ENCODE assay signal across 26 cellular contexts in genomic region chr3:83632526-83632925, GRCh38.
"Had no signal": no experiment of that assay in that cellular context is flagged by ENCODE, and none has a peak within 500 bp of the region (broad histone marks: within the 10 kb centered on the region; RNA-seq: fewer than 3 reads in every experiment).

No MANE protein-coding gene starts in this region.

- H3K4me1 ChIP-seq: neural progenitor cell, parathyroid adenoma, psoas muscle, right lobe of liver, sigmoid colon, spleen, stomach, testis, tibial artery, upper lobe of left lung, uterus had no signal

- H3K27me3 ChIP-seq: neural progenitor cell, ovary, right lobe of liver, sigmoid colon, spleen, stomach, testis, tibial artery, upper lobe of left lung, uterus had no signal

- H3K4me2 ChIP-seq: neural progenitor cell, smooth muscle cell had no signal

- H3K9me3 ChIP-seq: ovary, psoas muscle, right lobe of liver, testis, tibial artery, upper lobe of left lung, uterus had no signal

- H3K27ac ChIP-seq: neural progenitor cell, ovary, parathyroid adenoma, psoas muscle, right lobe of liver, sigmoid colon, spleen, stomach, testis, tibial artery, upper lobe of left lung, uterus had no signal

- H3K36me3 ChIP-seq: neural progenitor cell, ovary, right lobe of liver, sigmoid colon, spleen, stomach, tibial artery, upper lobe of left lung, uterus had no signal

- H3K79me2 ChIP-seq: parathyroid adenoma had no signal

- H3K9ac ChIP-seq: neural progenitor cell, parathyroid adenoma had no signal

- H3K4me3 ChIP-seq: neural progenitor cell, ovary, psoas muscle, right lobe of liver, sigmoid colon, smooth muscle cell, spleen, stomach, testis, tibial artery, upper lobe of left lung, uterus had no signal

- ATAC-seq: naive thymus-derived CD4-positive, alpha-beta T cell; natural killer cell; psoas muscle; right cardiac atrium; right lobe of liver; stimulated activated effector memory CD8-positive, alpha-beta T cell treated with anti-CD3 and anti-CD28 coated beads, Interleukin-12 subunit alpha, Interleukin-12 subunit beta, amount 100 ng/mL, for 72 hours; stimulated activated naive B cell treated with anti-CD40 and anti-IgM and Interleukin-4, amounts not matched to agents 10 μg/mL and 1 μg/mL and 100 μg/mL, for 72 hours had no signal

- H2AFZ ChIP-seq: neural progenitor cell, parathyroid adenoma had no signal

- DNase-seq: naive thymus-derived CD4-positive, alpha-beta T cell; natural killer cell; occipital lobe; ovary; posterior cingulate gyrus; psoas muscle; right cardiac atrium; right lobe of liver; sigmoid colon; spleen; stimulated activated CD4-positive, alpha-beta T cell treated with anti-CD3 and anti-CD28 coated beads, Interleukin-12 subunit alpha, Interleukin-12 subunit beta, amount 100 ng/mL, for 4 hours; stimulated activated CD4-positive, alpha-beta T cell treated with anti-CD3 and anti-CD28 coated beads, Interleukin-2, amount 100 ng/mL, for 24 hours; stimulated activated CD4-positive, alpha-beta T cell treated with anti-CD3 and anti-CD28 coated beads, Interleukin-2, amount 100 ng/mL, for 48 hours; stimulated activated CD4-positive, alpha-beta T cell treated with anti-CD3 and anti-CD28 coated beads, Interleukin-4, amount 100 ng/mL, for 24 hours; stimulated activated naive B cell treated with anti-CD40 and anti-IgM and Interleukin-4, amounts not matched to agents 10 μg/mL and 1 μg/mL and 100 μg/mL, for 72 hours; stimulated activated naive CD4-positive, alpha-beta T cell treated with Interleukin-2 at 50 U/mL for 16 hours; stomach; testis; tibial artery; trophoblast cell; upper lobe of left lung; uterus had no signal
